ENCODE assay signal across 14 cellular contexts in the genomic region with DNA sequence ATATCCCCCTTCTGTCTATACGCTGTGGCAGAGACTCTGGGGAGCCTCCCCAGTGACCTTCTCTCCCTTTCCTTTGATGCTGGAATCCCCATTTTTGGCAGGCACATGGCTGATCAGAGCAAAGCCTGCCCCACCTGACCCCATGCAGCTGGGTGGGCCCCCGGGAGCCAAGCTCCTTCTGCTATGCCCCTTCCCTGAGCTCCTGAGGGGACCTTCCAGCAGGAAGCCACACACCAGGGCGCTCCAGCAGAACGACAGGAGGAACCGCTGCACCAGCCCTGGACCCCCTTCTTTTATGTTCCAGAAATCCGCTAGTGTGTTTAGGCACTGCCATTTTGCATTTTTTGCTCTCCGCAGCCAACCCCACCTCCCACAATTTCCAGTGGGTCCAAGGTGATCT. TPM values are rescaled to one million over a fixed set of nuclear protein-coding genes. Genes with fewer than 3 reads are reported as not detected.
DNase-seq lines count a peak whose midpoint lies in the region; ATAC-seq and TF ChIP-seq lines count a peak whose summit lies in the region.
"Had no signal": no experiment of that assay in that cellular context is flagged by ENCODE, and none has a peak within 500 bp of the region (broad histone marks: within the 10 kb centered on the region; RNA-seq: fewer than 3 reads in every experiment).

No MANE protein-coding gene starts in this region.

- H3K27ac ChIP-seq in substantia nigra (ENCODE audit: low read depth, low read length, poor library complexity, severe bottlenecking), result peak overlapping the region; percentile 49
- no peak overlapping the region for H3K27ac ChIP-seq in Peyer's patch
- H3K27ac ChIP-seq: coronary artery, upper lobe of left lung had no signal

- no peak overlapping the region for H3K4me3 ChIP-seq in Peyer's patch
- H3K4me3 ChIP-seq: coronary artery, upper lobe of left lung had no signal

- peaks cover 0 to under 1% of the 10 kb centered on the region in 2 donors for H3K36me3 Mint-ChIP-seq in activated naive CD4-positive, alpha-beta T cell treated with anti-CD3 and anti-CD28 coated beads, Interleukin-2, amount 50 U/mL, for 72 hours
- H3K36me3 Mint-ChIP-seq in WTC11 (peaks cover 3% of the 10 kb centered on the region), memory B cell (peaks cover 13% of the 10 kb centered on the region)

- H3K9me3 Mint-ChIP-seq in activated naive CD4-positive, alpha-beta T cell treated with anti-CD3 and anti-CD28 coated beads, Interleukin-2, amount 50 U/mL, for 72 hours, result no peaks in the 10 kb centered on the region
- no peaks in the 10 kb centered on the region for H3K9me3 Mint-ChIP-seq in WTC11
- H3K9me3 Mint-ChIP-seq in memory B cell, result no peaks in the 10 kb centered on the region

- H3K27me3 Mint-ChIP-seq in WTC11 (ENCODE audit: low read depth) (no peaks in the 10 kb centered on the region), memory B cell (no peaks in the 10 kb centered on the region)

- H3K27me3 ChIP-seq in Peyer's patch, result no peaks in the 10 kb centered on the region
- H3K27me3 ChIP-seq: upper lobe of left lung had no signal

- no peak for ATAC-seq in activated naive CD4-positive, alpha-beta T cell treated with anti-CD3 and anti-CD28 coated beads, Interleukin-2, amount 50 U/mL, for 72 hours
- ATAC-seq in WTC11 (no peak), memory B cell (ENCODE audit: low read depth) (no peak), HG03442 (IDR thresholded peaks at IDR 0.05; ENCODE audit: unreplicated experiment) (no peak)
- ATAC-seq: left lobe of liver had no signal

- TF ChIP-seq CTCF in WTC11 (IDR thresholded peaks at IDR 0.05) (no peak), Peyer's patch (IDR thresholded peaks at IDR 0.05) (no peak)

- H3K4me3 Mint-ChIP-seq in WTC11, result no peak overlapping the region
- H3K4me3 Mint-ChIP-seq in memory B cell, result no peak overlapping the region

- POLR2A ChIA-PET in WTC11 (lab: Charles Lee), result no interaction called here

- no peak for DNase-seq in activated naive CD4-positive, alpha-beta T cell treated with anti-CD3 and anti-CD28 coated beads, Interleukin-2, amount 50 U/mL, for 72 hours (ENCODE audit: low spot score in 2 of 2)
- no peak for DNase-seq in activated naive CD4-positive, alpha-beta T cell treated with anti-CD3 and anti-CD28 coated beads, Interleukin-2, amount 50 U/mL, for 16 hours
- DNase-seq in WTC11 (ENCODE audit: low spot score) (no peak), memory B cell (ENCODE audit: low spot score in 2 of 2) (no peak), substantia nigra (lab: John Stamatoyannopoulos, UW) (no peak), DMS114 treated with DMSO at 0.1 percent for 48 hours (lab: John Stamatoyannopoulos, UW; ENCODE audit: unreplicated experiment) (no peak), Peyer's patch (no peak)
- DNase-seq: NCI-H1694; NCI-H345; NK-92 treated with Interleukin-12 subunit alpha and Interleukin-12 subunit beta, amount 100 ng/mL, for 24 hours had no signal

- 0 out of 2 replicates have a peak, but pooled peaks cover 3% of the 10 kb centered on the region for H3K4me1 Mint-ChIP-seq in WTC11
- H3K4me1 Mint-ChIP-seq in memory B cell, result peaks cover 4% of the 10 kb centered on the region

- H3K27ac Mint-ChIP-seq in activated naive CD4-positive, alpha-beta T cell treated with anti-CD3 and anti-CD28 coated beads, Interleukin-2, amount 50 U/mL, for 72 hours, result peak overlapping the region; percentile 87 to 88
- H3K27ac Mint-ChIP-seq in WTC11 (0 out of 2 replicates have a peak overlapping the region, but pooled peaks have one; percentile 49), memory B cell (peak overlapping the region; percentile 58)

- H3K36me3 ChIP-seq in Peyer's patch, result peaks cover 0 to 47% (median 0%) of the 10 kb centered on the region in 3 donors

- CTCF ChIA-PET in WTC11 (lab: Charles Lee), result interaction anchor here (0.6 kb wide), 1 partner anchor 114 kb away, joined by 3 read pairs; no protein-coding TSS in a partner anchor

- H3K9me3 ChIP-seq in Peyer's patch, result no peaks in the 10 kb centered on the region
- H3K9me3 ChIP-seq: upper lobe of left lung had no signal

- TF ChIP-seq POLR2A in Peyer's patch (IDR thresholded peaks at IDR 0.05), result no peak

- H3K4me1 ChIP-seq in Peyer's patch, result no peaks in the 10 kb centered on the region
- H3K4me1 ChIP-seq: upper lobe of left lung had no signal

TF ChIP-seq in WTC11, 78 proteins besides CTCF, POLR2A, EP300 and RAD21:
- TF ChIP-seq, protein P1, sequence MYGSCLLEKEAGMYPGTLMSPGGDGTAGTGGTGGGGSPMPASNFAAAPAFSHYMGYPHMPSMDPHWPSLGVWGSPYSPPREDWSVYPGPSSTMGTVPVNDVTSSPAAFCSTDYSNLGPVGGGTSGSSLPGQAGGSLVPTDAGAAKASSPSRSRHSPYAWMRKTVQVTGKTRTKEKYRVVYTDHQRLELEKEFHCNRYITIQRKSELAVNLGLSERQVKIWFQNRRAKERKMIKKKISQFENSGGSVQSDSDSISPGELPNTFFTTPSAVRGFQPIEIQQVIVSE (CRISPR knock-in tag; IDR thresholded peaks at IDR 0.05; ENCODE audit: borderline replicate concordance), result no peak
- TF ChIP-seq MLX (CRISPR knock-in tag; IDR thresholded peaks at IDR 0.05) (no peak), RELA (CRISPR knock-in tag; IDR thresholded peaks at IDR 0.05; ENCODE audit: borderline replicate concordance) (no peak)
- TF ChIP-seq, protein P2, sequence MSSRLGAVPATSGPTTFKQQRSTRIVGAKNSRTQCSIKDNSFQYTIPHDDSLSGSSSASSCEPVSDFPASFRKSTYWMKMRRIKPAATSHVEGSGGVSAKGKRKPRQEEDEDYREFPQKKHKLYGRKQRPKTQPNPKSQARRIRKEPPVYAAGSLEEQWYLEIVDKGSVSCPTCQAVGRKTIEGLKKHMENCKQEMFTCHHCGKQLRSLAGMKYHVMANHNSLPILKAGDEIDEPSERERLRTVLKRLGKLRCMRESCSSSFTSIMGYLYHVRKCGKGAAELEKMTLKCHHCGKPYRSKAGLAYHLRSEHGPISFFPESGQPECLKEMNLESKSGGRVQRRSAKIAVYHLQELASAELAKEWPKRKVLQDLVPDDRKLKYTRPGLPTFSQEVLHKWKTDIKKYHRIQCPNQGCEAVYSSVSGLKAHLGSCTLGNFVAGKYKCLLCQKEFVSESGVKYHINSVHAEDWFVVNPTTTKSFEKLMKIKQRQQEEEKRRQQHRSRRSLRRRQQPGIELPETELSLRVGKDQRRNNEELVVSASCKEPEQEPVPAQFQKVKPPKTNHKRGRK (CRISPR knock-in tag; IDR thresholded peaks at IDR 0.05; ENCODE audit: borderline replicate concordance), result no peak

RNA-seq across cellular contexts. Expression of gene TRAFD1, which starts 44.6 kb away (rescaled TPM):
- total RNA-seq in activated naive CD4-positive, alpha-beta T cell treated with anti-CD3 and anti-CD28 coated beads, Interleukin-2, amount 50 U/mL, for 72 hours, result 10 to 100 TPM; 59.6 to 74.3 TPM
- total RNA-seq in WTC11 (2021), result 24.8 to 25.8 TPM (median 25.1 TPM) in 3 replicates
- total RNA-seq in Peyer's patch, result 10 to 100 TPM; 19.4 to 95.7 (median 30.5) TPM
